ENCODE assay signal across 17 cellular contexts in genomic region chr11:119453881-119454280, GRCh38. TPM values are rescaled to one million over a fixed set of nuclear protein-coding genes. Genes with fewer than 3 reads are reported as not detected.
DNase-seq lines count a peak whose midpoint lies in the region; ATAC-seq, FAIRE-seq and TF ChIP-seq lines count a peak whose summit lies in the region.
"Had no signal": no experiment of that assay in that cellular context is flagged by ENCODE, and none has a peak within 500 bp of the region (broad histone marks: within the 10 kb centered on the region; RNA-seq: fewer than 3 reads in every experiment).

No MANE protein-coding gene starts in this region.

- no peak for FAIRE-seq in H1 (lab: Jason Lieb, UNC)
- FAIRE-seq: G401.6, GM12892 had no signal

- peaks cover 6% of the 10 kb centered on the region for H3K4me1 ChIP-seq in IMR-90 (ENCODE audit: control insufficient read depth, insufficient read depth, low read length)
- no peaks in the 10 kb centered on the region for H3K4me1 ChIP-seq in H1 (replicated peaks in 1 of 4; ENCODE audit: control insufficient read depth in 3 of 4, insufficient read depth in 4 of 4, low read length in 3 of 4)

- H3K79me1 ChIP-seq in IMR-90 (ENCODE audit: low read depth in 1 of 2, low read length in 2 of 2) (no peaks in the 10 kb centered on the region), H1 (ENCODE audit: low read depth, low read length) (no peaks in the 10 kb centered on the region)

- H3K4ac ChIP-seq in IMR-90 (ENCODE audit: low read depth, low read length) (no peak overlapping the region), H1 (replicated peaks; ENCODE audit: insufficient read length, low read depth, low read length) (no peak overlapping the region)

- no peak for TF ChIP-seq EP300 in H1 (IDR thresholded peaks at IDR 0.05; ENCODE audit: borderline replicate concordance in 1 of 2, low read depth in 2 of 2, low read length in 2 of 2)

- H3K79me2 ChIP-seq in H1 (ENCODE audit: control insufficient read depth in 1 of 2, insufficient read depth in 2 of 2, low read length in 2 of 2): no peaks in the 10 kb centered on the region

- no TSS peak for BruUV-seq in IMR-90 (replicated peaks; lab: Mats Ljungman, UMichigan)

- H3K56ac ChIP-seq in IMR-90 (ENCODE audit: extremely low read depth, insufficient read depth, low read length) (no peak overlapping the region), H1 (replicated peaks; ENCODE audit: insufficient read length, low read depth, low read length) (no peak overlapping the region)

- H2BK120ac ChIP-seq in IMR-90 (ENCODE audit: low read depth, low read length): no peak overlapping the region
- peak overlapping the region; percentile 55 for H2BK120ac ChIP-seq in H1 (replicated peaks; ENCODE audit: low read depth, low read length)

- no peak overlapping the region for H4K5ac ChIP-seq in IMR-90 (ENCODE audit: low read depth, low read length)
- H4K5ac ChIP-seq in H1 (ENCODE audit: insufficient read length, low read depth, low read length): no peak overlapping the region

- peaks cover 2% of the 10 kb centered on the region for H3K9me1 ChIP-seq in IMR-90 (ENCODE audit: insufficient read depth, low read length)

- no peak overlapping the region for H2BK12ac ChIP-seq in H1 (ENCODE audit: low read depth, low read length)

- H4K20me1 ChIP-seq in IMR-90 (ENCODE audit: insufficient read depth, low read length) (no peaks in the 10 kb centered on the region), H1 (replicated peaks in 1 of 2; ENCODE audit: control insufficient read depth in 1 of 2, insufficient read depth in 2 of 2, low read length in 2 of 2) (no peaks in the 10 kb centered on the region)

- H4K8ac ChIP-seq in IMR-90 (ENCODE audit: low read depth in 2 of 2, low read length in 2 of 2) (no peak overlapping the region), H1 (ENCODE audit: extremely low read depth, insufficient read depth, low read length) (no peak overlapping the region)

- H2AK9ac ChIP-seq in IMR-90 (replicated peaks; ENCODE audit: low read depth, low read length, poor library complexity): no peak overlapping the region

- TF ChIP-seq RAD21 in IMR-90 (IDR thresholded peaks at IDR 0.05; ENCODE audit: low read length): no peak
- TF ChIP-seq RAD21 in H1 (IDR thresholded peaks at IDR 0.05 in 1 of 2, conservative IDR thresholded peaks at IDR 0.05 in 1 of 2; ENCODE audit: low read depth in 2 of 2, low read length in 2 of 2): no peak

- TF ChIP-seq POLR2A in IMR-90 (IDR thresholded peaks at IDR 0.05; ENCODE audit: low read depth, low read length) (no peak), H1 (IDR thresholded peaks at IDR 0.05; ENCODE audit: control extremely low read depth in 1 of 2, low read depth in 2 of 2, low read length in 2 of 2) (no peak)

- H3K27ac ChIP-seq in IMR-90 (ENCODE audit: insufficient read depth, low read length): no peak overlapping the region
- H3K27ac ChIP-seq in H1 (ENCODE audit: low read depth, low read length): no peak overlapping the region

- H2BK20ac ChIP-seq in IMR-90 (ENCODE audit: low read depth, low read length): no peak overlapping the region
- H2BK20ac ChIP-seq in H1 (ENCODE audit: low read length): no peak overlapping the region

- dilution Hi-C loops in IMR-90 (cut with HindIII; ENCODE audit: low sequenced_read_pairs, unreplicated experiment): no loop called here

- H3K4me1 Mint-ChIP-seq in osteocyte (ENCODE audit: unreplicated experiment): no peaks in the 10 kb centered on the region
- H3K4me1 Mint-ChIP-seq in activated T-cell treated with anti-CD3 and anti-CD28 coated beads, Interleukin-2, amount 50 U/mL, for 24 hours (ENCODE audit: low read depth): no peaks in the 10 kb centered on the region
- H3K4me1 Mint-ChIP-seq: CD4-positive, alpha-beta memory T cell had no signal

- H2BK5ac ChIP-seq in IMR-90 (ENCODE audit: low read depth, low read length, poor library complexity, severe bottlenecking) (no peak overlapping the region), H1 (ENCODE audit: low read depth, low read length) (no peak overlapping the region)

- TF ChIP-seq CTCF in IMR-90 (conservative IDR thresholded peaks at IDR 0.05; ENCODE audit: low read depth, low read length) (no peak), H1 (IDR thresholded peaks at IDR 0.05; ENCODE audit: control extremely low read depth in 1 of 3, insufficient read depth in 1 of 3, low read depth in 1 of 3, low read length in 3 of 3) (no peak), osteocyte (IDR thresholded peaks at IDR 0.05) (no peak)

- POLR2A ChIA-PET in IMR-90 (lab: Charles Lee; ENCODE audit: unreplicated experiment): no interaction called here
- POLR2A ChIA-PET in H1 (lab: Charles Lee; ENCODE audit: partially characterized antibody): no interaction called here

- H3K36me3 ChIP-seq in IMR-90 (ENCODE audit: control insufficient read depth, insufficient read depth, low read length): no peaks in the 10 kb centered on the region
- no peaks in the 10 kb centered on the region for H3K36me3 ChIP-seq in H1 (ENCODE audit: control insufficient read depth in 2 of 4, insufficient read depth in 4 of 4, low read length in 3 of 4)

- H3K23me2 ChIP-seq in H1 (ENCODE audit: low read depth, low read length): no peaks in the 10 kb centered on the region

- H3K23ac ChIP-seq in IMR-90 (ENCODE audit: low read depth, low read length): no peak overlapping the region
- no peak overlapping the region for H3K23ac ChIP-seq in H1 (ENCODE audit: insufficient read length)

- H2BK15ac ChIP-seq in IMR-90 (ENCODE audit: low read depth, low read length) (no peak overlapping the region), H1 (ENCODE audit: low read length) (no peak overlapping the region)

- H3K4me3 Mint-ChIP-seq in osteocyte (ENCODE audit: unreplicated experiment): no peak overlapping the region
- no peak overlapping the region for H3K4me3 Mint-ChIP-seq in activated T-cell treated with anti-CD3 and anti-CD28 coated beads, Interleukin-2, amount 50 U/mL, for 24 hours
- H3K4me3 Mint-ChIP-seq: CD4-positive, alpha-beta memory T cell had no signal

- H2AFZ ChIP-seq in IMR-90 (replicated peaks; ENCODE audit: low read length, poor library complexity) (peak overlapping the region; percentile 47), H1 (ENCODE audit: low read length) (no peak overlapping the region)

- WGBS in IMR-90 (ENCODE audit: extremely low coverage in 2 of 2, insufficient read length in 1 of 2), 2 experiments: 75% methylated on average over 1 of the region's 1 CpG; no CpG with 5 or more reads in 1 of the 2 experiments
- WGBS in H1 (ENCODE audit: extremely low coverage in 1 of 2, insufficient coverage in 1 of 2, insufficient read length in 1 of 2, insufficient replicate concordance in 2 of 2, low coverage in 1 of 2, low lambda C conversion rate in 2 of 2, missing lambda C conversion rate in 1 of 2), 2 experiments: 77% methylated on average over 1 of the region's 1 CpG; no CpG with 5 or more reads in 1 of the 2 experiments

- H3K27me3 Mint-ChIP-seq in osteocyte (ENCODE audit: unreplicated experiment): peaks cover 18% of the 10 kb centered on the region
- H3K27me3 Mint-ChIP-seq in activated T-cell treated with anti-CD3 and anti-CD28 coated beads, Interleukin-2, amount 50 U/mL, for 24 hours: peaks cover 49% of the 10 kb centered on the region

- H3K4me2 ChIP-seq in IMR-90 (ENCODE audit: low read depth, low read length): no peak overlapping the region
- H3K4me2 ChIP-seq in H1 (ENCODE audit: insufficient read depth in 1 of 2, low read depth in 2 of 2, low read length in 2 of 2): no peak overlapping the region

- no peak overlapping the region for H3K27ac Mint-ChIP-seq in osteocyte (ENCODE audit: unreplicated experiment)
- no peak overlapping the region for H3K27ac Mint-ChIP-seq in activated T-cell treated with anti-CD3 and anti-CD28 coated beads, Interleukin-2, amount 50 U/mL, for 24 hours
- H3K27ac Mint-ChIP-seq: CD4-positive, alpha-beta memory T cell had no signal

- ATAC-seq in IMR-90 (ENCODE audit: low read depth): no peak

- H3K4me3 ChIP-seq in IMR-90 (ENCODE audit: insufficient read depth, low read depth, low read length) (no peak overlapping the region), H1 (ENCODE audit: extremely low read depth in 1 of 4, insufficient read depth in 2 of 4, low read depth in 3 of 4, low read length in 4 of 4) (no peak overlapping the region)

- no peak overlapping the region for H3K14ac ChIP-seq in IMR-90 (replicated peaks; ENCODE audit: low read depth, low read length)
- no peak overlapping the region for H3K14ac ChIP-seq in H1 (ENCODE audit: insufficient read length)

- H3K36me3 Mint-ChIP-seq in osteocyte (ENCODE audit: unreplicated experiment): no peaks in the 10 kb centered on the region
- H3K36me3 Mint-ChIP-seq in activated T-cell treated with anti-CD3 and anti-CD28 coated beads, Interleukin-2, amount 50 U/mL, for 24 hours (ENCODE audit: low read depth): no peaks in the 10 kb centered on the region
- H3K36me3 Mint-ChIP-seq: CD4-positive, alpha-beta memory T cell had no signal

- no peaks in the 10 kb centered on the region for H3K9me3 Mint-ChIP-seq in osteocyte (ENCODE audit: unreplicated experiment)
- no peaks in the 10 kb centered on the region for H3K9me3 Mint-ChIP-seq in activated T-cell treated with anti-CD3 and anti-CD28 coated beads, Interleukin-2, amount 50 U/mL, for 24 hours
- H3K9me3 Mint-ChIP-seq: CD4-positive, alpha-beta memory T cell had no signal

- H3K18ac ChIP-seq in IMR-90 (ENCODE audit: low read depth, low read length) (no peak overlapping the region), H1 (ENCODE audit: extremely low read depth, low read length) (no peak overlapping the region)

- H3K9ac ChIP-seq in IMR-90 (ENCODE audit: low read depth, low read length) (no peak overlapping the region), H1 (replicated peaks in 1 of 4; ENCODE audit: extremely low read depth in 1 of 4, low read depth in 3 of 4, low read length in 3 of 4) (no peak overlapping the region)

- CTCF ChIA-PET in IMR-90 (lab: Yijun Ruan, JAX) (no interaction called here), H1 (lab: Charles Lee; ENCODE audit: partially characterized antibody) (interaction anchor here (0.7 to 1.1 kb wide), 3 partner anchors 31 to 73 kb away, joined by 3 to 4 read pairs (median 3); partner anchors contain the start of gene USP2)

- H2AK5ac ChIP-seq in IMR-90 (ENCODE audit: low read depth, low read length) (no peak overlapping the region; the same call in 1 of the 2 replicates), H1 (ENCODE audit: low read depth, low read length) (no peak overlapping the region)

- intact Hi-C loops in IMR-90 (cut with micrococcal nuclease): no loop called here

- in situ Hi-C loops in IMR-90 (cut with MboI; ENCODE audit: low sequenced_read_pairs): no loop called here

- H3K9me3 ChIP-seq in IMR-90 (ENCODE audit: control insufficient read depth, insufficient read depth, low read length) (no peaks in the 10 kb centered on the region), H1 (ENCODE audit: insufficient read depth in 2 of 2, low read depth in 1 of 2, low read length in 1 of 2) (no peaks in the 10 kb centered on the region)

- H3K27me3 ChIP-seq in IMR-90 (ENCODE audit: control insufficient read depth, insufficient read depth, low read length) (no peaks in the 10 kb centered on the region), H1 (replicated peaks in 1 of 4; ENCODE audit: control insufficient read depth in 3 of 4, extremely low read depth in 1 of 4, insufficient read depth in 3 of 4, low read length in 3 of 4) (0 out of 7 replicates have a peak, but pooled peaks cover 0 to 2% (median 0%) of the 10 kb centered on the region in 4 experiments)

- H4K91ac ChIP-seq in IMR-90 (ENCODE audit: insufficient read depth, low read depth, low read length) (no peak overlapping the region), H1 (replicated peaks; ENCODE audit: insufficient read length, low read length) (no peak overlapping the region)

- DNase-seq in IMR-90: no peak
- no peak for DNase-seq in H1 (ENCODE audit: low read depth in 1 of 2, low spot score in 2 of 2)
- DNase-seq in osteocyte (ENCODE audit: extremely low spot score, unreplicated experiment): peak; percentile 34
- no peak for DNase-seq in iPS-NIHi7 (ENCODE audit: extremely low spot score)
- DNase-seq in activated T-cell treated with anti-CD3 and anti-CD28 coated beads, Interleukin-2, amount 50 U/mL, for 24 hours: no peak
- DNase-seq in NCI-H446 (lab: John Stamatoyannopoulos, UW): no peak
- DNase-seq: C1 segment of cervical spinal cord; Calu3; CD4-positive, alpha-beta memory T cell; COR-L47; DMS53; DMS79 treated with DMSO at 0.1 percent for 48 hours; GOT3; H7; HCEC 1CT had no signal

RNA-seq across cellular contexts. Expression of gene THY1, which starts 30.9 kb away (rescaled TPM):
- total RNA-seq in IMR-90 (2012; rRNA removed): 703 and 816 TPM in 2 replicates
- 1,657 and 2,603 TPM in 2 replicates for polyA plus RNA-seq in IMR-90 (2012; rRNA removed)
- 329 and 2,274 TPM in 2 replicates for polyA plus RNA-seq in IMR-90 (2012; cell fraction: cytosol; rRNA removed)
- 846 and 954 TPM in 2 replicates for polyA plus RNA-seq in IMR-90 (2012; cell fraction: nucleus; rRNA removed; ENCODE audit: low replicate concordance)
- total RNA-seq in H1 (2021; fragmentation: NEBNext Ultra II Directional; extraction: Animal tissue kit (Norgen Biotek cat#: 25700)): 259 and 286 TPM in 2 replicates
- polyA plus RNA-seq in H1 (2011; rRNA removed): 2,050 and 2,479 TPM in 2 replicates
- 1,448 TPM for polyA plus RNA-seq in H1 (2011; cell fraction: cytosol; rRNA removed)
- polyA plus RNA-seq in H1 (2011; cell fraction: nucleus; rRNA removed): 660 TPM
- polyA plus RNA-seq in H1 (2012, experiment 1 of 2): 327 to 599 TPM (median 496 TPM) in 4 replicates
- polyA plus RNA-seq in H1 (2012, experiment 2 of 2): 595 TPM
- polyA plus RNA-seq in H1 (2013, experiment 1 of 2): 909 TPM
- polyA plus RNA-seq in H1 (2013, experiment 2 of 2): 1,095 TPM
- 708 and 816 TPM in 2 replicates for polyA minus RNA-seq in H1 (2011; rRNA and poly(A)+ RNA removed)
- 233 TPM for polyA minus RNA-seq in H1 (2011; cell fraction: cytosol; rRNA and poly(A)+ RNA removed)
- polyA minus RNA-seq in H1 (2011; cell fraction: nucleus; rRNA and poly(A)+ RNA removed): 264 TPM
- 11.3 and 14.0 TPM in 2 replicates for total RNA-seq in osteocyte
- total RNA-seq: Calu3; CD4-positive, alpha-beta memory T cell had no signal
- polyA plus RNA-seq: CD4-positive, alpha-beta memory T cell had no signal

Comparison
In these comparisons a context has a peak if more than half of its experiments do, and no peak if none do; other contexts are left out.
1. RNA of gene THY1, which starts 30.9 kb away (total RNA-seq): 703 to 816 TPM in IMR-90 and 259 to 286 TPM in H1; 11.3 to 14.0 TPM in osteocyte; every median in the first group is over 10 times any median in the second.